ENCODE assay signal across 8 cellular contexts in the genomic region with DNA sequence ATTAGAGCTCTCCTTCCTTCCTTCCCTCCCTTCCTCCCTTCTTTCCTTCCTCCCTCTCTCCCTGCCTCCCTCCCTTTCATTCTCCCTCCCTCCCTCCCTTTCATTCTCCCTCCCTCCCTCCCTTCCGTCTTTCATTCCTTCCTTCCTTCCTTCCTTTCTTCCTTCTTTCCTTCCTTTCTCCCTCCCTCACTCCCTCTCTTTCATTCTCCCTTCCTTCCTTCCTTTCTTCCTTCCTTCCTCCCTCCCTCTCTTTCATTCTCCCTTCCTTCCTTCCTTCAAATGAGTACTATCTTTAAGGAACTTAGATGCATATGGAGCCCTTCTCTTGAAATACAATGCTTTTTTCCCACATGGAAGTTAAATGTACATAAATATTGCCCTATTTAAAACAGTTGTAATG.
"Had no signal": no experiment of that assay in that cellular context is flagged by ENCODE, and none has a peak within 500 bp of the region (broad histone marks: within the 10 kb centered on the region; RNA-seq: fewer than 3 reads in every experiment).

No MANE protein-coding gene starts in this region.

- H3K36me3 ChIP-seq: HAP-1 had no signal

- H3K4me1 ChIP-seq: HAP-1 had no signal

- DNase-seq: GM23248, GOT3, H7, KBM-7 had no signal

- H3K9ac ChIP-seq: GM23248, KMS-11 had no signal

- H3K4me2 ChIP-seq: KMS-11 had no signal

- H3K27ac ChIP-seq: GM23248, HL-60, KMS-11 had no signal

- H3K9me3 ChIP-seq: HAP-1 had no signal

- ATAC-seq: HCT116 had no signal

- H3K4me3 ChIP-seq: GM23248, HAP-1 had no signal
